21 cellular contexts compared by ENCODE assay signal in genomic region chr17:37346879-37347402, GRCh38. TPM values are rescaled to one million over a fixed set of nuclear protein-coding genes. Genes with fewer than 3 reads are reported as not detected.
"Had no signal": no experiment of that assay in that cellular context is flagged by ENCODE, and none has a peak within 500 bp of the region (broad histone marks: within the 10 kb centered on the region; RNA-seq: fewer than 3 reads in every experiment).

No MANE protein-coding gene starts in this region.

RNA-seq across cellular contexts. Expression of gene C17orf78, which starts 28.8 kb away (rescaled TPM):
- total RNA-seq: activated B cell treated with CpG ODN at 0.5 μM for 24 hours; activated CD4-positive, alpha-beta memory T cell treated with anti-CD3 and anti-CD28 coated beads for 36 hours; activated CD4-positive, alpha-beta T cell treated with anti-CD3 and anti-CD28 coated beads, Interleukin-2, amount 10 ng/mL, durations not matched to agents 24 days and 14 days; activated CD8-positive, alpha-beta memory T cell treated with anti-CD3 and anti-CD28 coated beads for 36 hours; activated CD8-positive, alpha-beta T cell treated with anti-CD3 and anti-CD28 coated beads for 36 hours; activated naive CD4-positive, alpha-beta T cell treated with anti-CD3 and anti-CD28 coated beads for 36 hours; activated naive CD4-positive, alpha-beta T cell treated with anti-CD3 and anti-CD28 coated beads, Interleukin-2, amount 50 U/mL, for 72 hours; activated naive CD8-positive, alpha-beta T cell treated with anti-CD3 and anti-CD28 coated beads for 36 hours; activated T-cell treated with anti-CD3 and anti-CD28 coated beads, Interleukin-2, amount 50 U/mL, for 4 hours; activated T-cell treated with anti-CD3 and anti-CD28 coated beads, Interleukin-2, amount 50 U/mL, for 72 hours; activated T-helper 1 cell treated with anti-CD3 and anti-CD28 coated beads, Interleukin-12 subunit alpha, Interleukin-12 subunit beta, Interleukin-2, Interleukin-4 antibody, amounts not matched to agents 30 ng/mL and 10 ng/mL and 1 ng/mL, durations not matched to agents 14 hours and 24 hours and 36 hours; activated T-helper 17 cell treated with anti-CD3 and anti-CD28 coated beads, Interleukin-2, amount 50 U/mL, for 72 hours; adrenal gland; aorta; bronchial epithelial cell; cardiac muscle cell; chondrocyte; T-cell; T-helper 1 cell treated with Interleukin-12 subunit alpha and Interleukin-12 subunit beta and Interleukin-4 antibody, amounts not matched to agents 30 ng/mL and 1 ng/mL, for 36 hours; T-helper 17 cell; T-helper 2 cell treated with Interferon-gamma antibody and Interleukin-4, amounts not matched to agents 100 ng/mL and 5 ng/mL, for 36 hours had no signal
- polyA plus RNA-seq: adrenal gland, cardiac muscle cell had no signal
